In genomic region chr18:58398648-58399398, GRCh38 we compare ENCODE assay signal across 1 cellular context.
TF ChIP-seq lines count a peak whose summit lies in the region.

No MANE protein-coding gene starts in this region.

TF ChIP-seq in GM23338, 12 proteins besides CTCF, POLR2A, EP300 and RAD21 (continued from another document):
- TF ChIP-seq ETS1 (IDR thresholded peaks at IDR 0.05) (no peak), REST (IDR thresholded peaks at IDR 0.05; ENCODE audit: unreplicated experiment) (no peak), JUNB (IDR thresholded peaks at IDR 0.05; ENCODE audit: unreplicated experiment) (no peak), NANOG (IDR thresholded peaks at IDR 0.05; ENCODE audit: borderline replicate concordance) (no peak), CREB1 (CRISPR knock-in tag; IDR thresholded peaks at IDR 0.05; ENCODE audit: low read depth) (no peak), ZNF331 (CRISPR knock-in tag; IDR thresholded peaks at IDR 0.05; ENCODE audit: low read depth) (no peak)
